ENCODE assay signal across 17 cellular contexts in genomic region chr10:27531336-27531847, GRCh38. TPM values are rescaled to one million over a fixed set of nuclear protein-coding genes. Genes with fewer than 3 reads are reported as not detected.
DNase-seq lines count a peak whose midpoint lies in the region; ATAC-seq, FAIRE-seq and TF ChIP-seq lines count a peak whose summit lies in the region.
"Had no signal": no experiment of that assay in that cellular context is flagged by ENCODE, and none has a peak within 500 bp of the region (broad histone marks: within the 10 kb centered on the region; RNA-seq: fewer than 3 reads in every experiment).

No MANE protein-coding gene starts in this region.

- TF ChIP-seq CTCF in natural killer cell (IDR thresholded peaks at IDR 0.05) = no peak

- DNase-seq in activated CD4-positive, alpha-beta T cell treated with anti-CD3 and anti-CD28 coated beads, Interleukin-2, amount 10 ng/mL, durations not matched to agents 7 days and 5 days = no peak
- DNase-seq in activated CD4-positive, alpha-beta T cell treated with anti-CD3 and anti-CD28 coated beads, Interleukin-2, amount 50 U/mL, for 1 hour = no peak
- DNase-seq in GM19239 (ENCODE audit: insufficient read length, low spot score) = no peak
- no peak for DNase-seq in activated naive CD8-positive, alpha-beta T cell treated with anti-CD3 and anti-CD28 coated beads for 36 hours
- no peak for DNase-seq in natural killer cell
- DNase-seq in AG20443 (ENCODE audit: low spot score) = no peak
- DNase-seq: activated CD4-positive, alpha-beta T cell treated with anti-CD3 and anti-CD28 coated beads for 48 hours; amniotic stem cell; DND-41; gastrocnemius medialis; NCI-H2029; NCI-H446; RPMI8226; stimulated activated CD4-positive, alpha-beta T cell treated with anti-CD3 and anti-CD28 coated beads, Interleukin-4, amount 100 ng/mL, for 24 hours had no signal

- peak overlapping the region; percentile 68 for H3K27ac Mint-ChIP-seq in activated CD4-positive, alpha-beta T cell treated with anti-CD3 and anti-CD28 coated beads, Interleukin-2, amount 10 ng/mL, durations not matched to agents 7 days and 5 days
- peak overlapping the region; percentile 23 for H3K27ac Mint-ChIP-seq in activated naive CD8-positive, alpha-beta T cell treated with anti-CD3 and anti-CD28 coated beads for 36 hours
- H3K27ac Mint-ChIP-seq in natural killer cell = peak overlapping the region; percentile 87 to 89

- POLR2A ChIA-PET in activated CD4-positive, alpha-beta T cell treated with anti-CD3 and anti-CD28 coated beads, Interleukin-2, amount 10 ng/mL, durations not matched to agents 7 days and 5 days (lab: Charles Lee) = no interaction called here

- peaks cover 36% of the 10 kb centered on the region for H3K4me1 Mint-ChIP-seq in activated CD4-positive, alpha-beta T cell treated with anti-CD3 and anti-CD28 coated beads, Interleukin-2, amount 10 ng/mL, durations not matched to agents 7 days and 5 days
- H3K4me1 Mint-ChIP-seq in activated naive CD8-positive, alpha-beta T cell treated with anti-CD3 and anti-CD28 coated beads for 36 hours = peaks cover 39% of the 10 kb centered on the region
- H3K4me1 Mint-ChIP-seq in natural killer cell = peaks cover 39% of the 10 kb centered on the region in 2 donors

- peak; percentile 11 for FAIRE-seq in GM19239 (lab: Jason Lieb, UNC)

- no peaks in the 10 kb centered on the region for H3K9me3 Mint-ChIP-seq in activated CD4-positive, alpha-beta T cell treated with anti-CD3 and anti-CD28 coated beads, Interleukin-2, amount 10 ng/mL, durations not matched to agents 7 days and 5 days
- no peaks in the 10 kb centered on the region for H3K9me3 Mint-ChIP-seq in activated naive CD8-positive, alpha-beta T cell treated with anti-CD3 and anti-CD28 coated beads for 36 hours
- no peaks in the 10 kb centered on the region for H3K9me3 Mint-ChIP-seq in natural killer cell
- H3K9me3 Mint-ChIP-seq: neural crest cell had no signal

- CTCF ChIA-PET in activated CD4-positive, alpha-beta T cell treated with anti-CD3 and anti-CD28 coated beads, Interleukin-2, amount 10 ng/mL, durations not matched to agents 7 days and 5 days (lab: Charles Lee) = interaction anchor here (0.6 kb wide), 2 partner anchors 118 to 401 kb away, joined by 3 to 6 read pairs; no protein-coding TSS in a partner anchor

- ATAC-seq in natural killer cell (peak in 2 of 3 donors; percentile 70), HG02763 (IDR thresholded peaks at IDR 0.05; ENCODE audit: unreplicated experiment) (no peak), HG02884 (IDR thresholded peaks at IDR 0.05; ENCODE audit: unreplicated experiment) (no peak)
- ATAC-seq: gastrocnemius medialis had no signal

- no peaks in the 10 kb centered on the region for H3K27me3 Mint-ChIP-seq in activated CD4-positive, alpha-beta T cell treated with anti-CD3 and anti-CD28 coated beads, Interleukin-2, amount 10 ng/mL, durations not matched to agents 7 days and 5 days
- no peaks in the 10 kb centered on the region for H3K27me3 Mint-ChIP-seq in activated naive CD8-positive, alpha-beta T cell treated with anti-CD3 and anti-CD28 coated beads for 36 hours
- no peaks in the 10 kb centered on the region for H3K27me3 Mint-ChIP-seq in natural killer cell (ENCODE audit: low read depth in 2 of 2)

- no peak overlapping the region for H3K4me3 Mint-ChIP-seq in activated CD4-positive, alpha-beta T cell treated with anti-CD3 and anti-CD28 coated beads, Interleukin-2, amount 10 ng/mL, durations not matched to agents 7 days and 5 days
- no peak overlapping the region for H3K4me3 Mint-ChIP-seq in activated naive CD8-positive, alpha-beta T cell treated with anti-CD3 and anti-CD28 coated beads for 36 hours
- peak overlapping the region; percentile 74 for H3K4me3 Mint-ChIP-seq in natural killer cell
- H3K4me3 Mint-ChIP-seq: neural crest cell had no signal

- intact Hi-C loops in natural killer cell (cut with micrococcal nuclease) = no loop called here

- peaks cover 20% of the 10 kb centered on the region for H3K36me3 Mint-ChIP-seq in activated CD4-positive, alpha-beta T cell treated with anti-CD3 and anti-CD28 coated beads, Interleukin-2, amount 10 ng/mL, durations not matched to agents 7 days and 5 days (ENCODE audit: low read depth)
- H3K36me3 Mint-ChIP-seq in activated naive CD8-positive, alpha-beta T cell treated with anti-CD3 and anti-CD28 coated beads for 36 hours = peaks cover 19% of the 10 kb centered on the region
- no peaks in the 10 kb centered on the region for H3K36me3 Mint-ChIP-seq in natural killer cell

RNA-seq across cellular contexts. Expression of gene RAB18, which starts 27.3 kb away (rescaled TPM):
- 10 to 100 TPM; 62.5 to 68.2 TPM for total RNA-seq in activated CD4-positive, alpha-beta T cell treated with anti-CD3 and anti-CD28 coated beads, Interleukin-2, amount 10 ng/mL, durations not matched to agents 7 days and 5 days
- 10 to 100 TPM; 58.3 to 61.4 TPM for total RNA-seq in activated naive CD8-positive, alpha-beta T cell treated with anti-CD3 and anti-CD28 coated beads for 36 hours
- 100 to 1,000 TPM; 122 to 132 (median 122) TPM for total RNA-seq in natural killer cell

Comparison
In these comparisons a context has a peak if more than half of its experiments do, and no peak if none do; other contexts are left out.
1. H3K27ac Mint-ChIP-seq: peak in every context shown above with its lines; median percentile 88 in natural killer cell; 68 in activated CD4-positive, alpha-beta T cell treated with anti-CD3 and anti-CD28 coated beads, Interleukin-2, amount 10 ng/mL, durations not matched to agents 7 days and 5 days; 23 in activated naive CD8-positive, alpha-beta T cell treated with anti-CD3 and anti-CD28 coated beads for 36 hours.
2. ATAC-seq: peak in natural killer cell (2 of 3); none in HG02763 (single experiment) and HG02884 (single experiment).